ENCODE assay signal across 15 cellular contexts in the genomic region with DNA sequence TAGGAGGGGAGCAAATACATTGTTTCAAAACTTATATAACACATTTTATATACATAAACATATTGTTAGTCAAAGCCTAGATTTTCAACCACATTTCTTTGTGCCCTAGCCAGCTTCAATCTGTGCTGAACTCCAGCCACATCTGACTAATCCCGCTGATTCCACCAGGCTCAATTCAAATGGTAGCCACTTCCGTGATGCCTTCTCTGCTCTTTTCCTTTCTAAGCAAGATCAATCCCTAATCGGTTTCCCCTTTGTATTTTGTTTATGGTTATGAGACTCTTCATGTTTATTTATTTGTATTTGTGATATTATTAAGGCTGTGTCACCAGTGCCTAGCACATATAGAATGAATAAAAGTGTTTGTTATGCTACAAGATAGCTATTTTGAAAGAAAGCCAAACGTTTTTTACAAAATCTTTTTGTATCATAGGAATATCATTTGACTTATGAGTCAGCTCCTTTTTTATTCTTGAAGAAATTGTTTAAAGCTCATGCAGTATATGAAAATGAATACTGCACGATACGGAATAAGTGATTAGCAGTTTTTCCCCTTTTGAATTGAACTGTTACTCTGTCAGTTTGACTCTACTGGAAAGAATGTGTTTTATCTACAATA.
A peak's percentile ranks its signal among the peaks of the same experiment; 100 is the strongest.
DNase-seq lines count a peak whose midpoint lies in the region; ATAC-seq, FAIRE-seq and TF ChIP-seq lines count a peak whose summit lies in the region.
"Had no signal": no experiment of that assay in that cellular context is flagged by ENCODE, and none has a peak within 500 bp of the region (broad histone marks: within the 10 kb centered on the region; RNA-seq: fewer than 3 reads in every experiment).

No MANE protein-coding gene starts in this region.

- no peak for ATAC-seq in A549
- no peak for ATAC-seq in stimulated activated naive CD8-positive, alpha-beta T cell treated with anti-CD3 and anti-CD28 coated beads, Interleukin-15, Interleukin-2, amounts not matched to agents 100 U/mL and 50 U/mL, for 24 hours
- no peak for ATAC-seq in HG02763 (IDR thresholded peaks at IDR 0.05; ENCODE audit: unreplicated experiment)
- ATAC-seq: activated CD4-positive, CD25-positive, alpha-beta regulatory T cell treated with anti-CD3 and anti-CD28 coated beads, Interleukin-2, amount 50 U/mL, for 24 hours; lower lobe of right lung had no signal

- no peak overlapping the region for H3K23ac ChIP-seq in neuronal stem cell (ENCODE audit: low read depth, low read length, poor library complexity)

- TF ChIP-seq CTCF in A549 (IDR thresholded peaks at IDR 0.05) (no peak), astrocyte of the spinal cord (IDR thresholded peaks at IDR 0.05; ENCODE audit: low read depth, low read length) (no peak)

- FAIRE-seq in A549 (lab: Jason Lieb, UNC), result peak; percentile 73
- FAIRE-seq: GM12892, H1 had no signal

- CTCF ChIA-PET in A549 (lab: Yijun Ruan, JAX), result no interaction called here

- H3K4me2 ChIP-seq in A549 (no peak overlapping the region), neuronal stem cell (ENCODE audit: insufficient read depth, low read length, poor library complexity, severe bottlenecking) (no peak overlapping the region)

- in situ Hi-C loops in astrocyte of the spinal cord (cut with HindIII; ENCODE audit: low sequenced_read_pairs), result no loop called here

- H3K4me3 ChIP-seq in A549 (no peak overlapping the region), astrocyte of the spinal cord (ENCODE audit: low read depth, low read length) (no peak overlapping the region), neuronal stem cell (ENCODE audit: low read length in 2 of 2) (no peak overlapping the region)
- H3K4me3 ChIP-seq: lower lobe of right lung had no signal

- no peak overlapping the region for H2AFZ ChIP-seq in neuronal stem cell (ENCODE audit: low read length)

- H3K14ac ChIP-seq in neuronal stem cell (ENCODE audit: low read length), result no peak overlapping the region

- H3K36me3 ChIP-seq in neuronal stem cell (replicated peaks in 1 of 2; ENCODE audit: control insufficient read depth in 2 of 2, insufficient read depth in 2 of 2, low read length in 2 of 2), result no peaks in the 10 kb centered on the region
- H3K36me3 ChIP-seq: lower lobe of right lung had no signal

- H3K27ac ChIP-seq in A549 (no peak overlapping the region), neuronal stem cell (replicated peaks; ENCODE audit: low read length) (no peak overlapping the region)
- H3K27ac ChIP-seq: HL-60, lower lobe of right lung had no signal

- H3K27me3 ChIP-seq in neuronal stem cell (ENCODE audit: control insufficient read depth in 3 of 3, insufficient read depth in 3 of 3, low read depth in 1 of 3, low read length in 3 of 3), result no peaks in the 10 kb centered on the region

- no peak for DNase-seq in A549 (ENCODE audit: low read depth in 1 of 2, low spot score in 1 of 2)
- DNase-seq in HS-5 (ENCODE audit: low read depth), result peak; percentile 41
- DNase-seq in astrocyte of the spinal cord (ENCODE audit: low read depth, low spot score), result peak; percentile 54
- DNase-seq in iris pigment epithelial cell (ENCODE audit: low read depth), result peak; percentile 84
- no peak for DNase-seq in stimulated activated naive CD8-positive, alpha-beta T cell treated with anti-CD3 and anti-CD28 coated beads, Interleukin-15, Interleukin-2, amounts not matched to agents 100 U/mL and 50 U/mL, for 24 hours
- no peak for DNase-seq in GM19240 (ENCODE audit: insufficient read length, low spot score)
- no peak for DNase-seq in neuronal stem cell (ENCODE audit: low spot score)
- DNase-seq: DMS79, lower lobe of right lung, NCI-H2171 treated with DMSO at 0.1 percent for 48 hours had no signal

- H3K79me1 ChIP-seq in neuronal stem cell (ENCODE audit: low read depth, low read length), result no peaks in the 10 kb centered on the region

- 46% methylated on average over 6 of the region's 6 CpGs for WGBS in A549 (ENCODE audit: missing lambda C conversion rate)
- WGBS in neuronal stem cell (ENCODE audit: extremely low coverage in 2 of 2, insufficient read length in 2 of 2, insufficient replicate concordance in 1 of 2), 2 donors, result no CpG with 5 or more reads among the region's 6 CpGs

- H3K4me1 ChIP-seq in A549, result peaks cover 8% of the 10 kb centered on the region
- H3K4me1 ChIP-seq in neuronal stem cell (ENCODE audit: control insufficient read depth in 2 of 2, insufficient read depth in 1 of 2, low read depth in 1 of 2, low read length in 2 of 2), result peaks cover 7 to 29% of the 10 kb centered on the region in 2 donors

- H2BK15ac ChIP-seq in neuronal stem cell (ENCODE audit: low read length), result no peak overlapping the region

- no peak for TF ChIP-seq RAD21 in A549 (conservative IDR thresholded peaks at IDR 0.05 in 1 of 2, IDR thresholded peaks at IDR 0.05 in 1 of 2)

- no peak for TF ChIP-seq EP300 in A549 (IDR thresholded peaks at IDR 0.05)

- H2AK5ac ChIP-seq in neuronal stem cell (ENCODE audit: low read depth, low read length), result no peak overlapping the region

- no peak overlapping the region for H3K18ac ChIP-seq in neuronal stem cell (ENCODE audit: low read length)

- H3K9ac ChIP-seq in neuronal stem cell (ENCODE audit: low read depth, low read length, poor library complexity), result no peak overlapping the region

- H2BK12ac ChIP-seq in neuronal stem cell (ENCODE audit: low read length), result no peak overlapping the region

- H3K4ac ChIP-seq in neuronal stem cell (ENCODE audit: low read length), result no peak overlapping the region

- POLR2A ChIA-PET in A549 (lab: Yijun Ruan, JAX), result no interaction called here

- no peak for TF ChIP-seq POLR2A in A549 (IDR thresholded peaks at IDR 0.05; ENCODE audit: low read length)

- no peak overlapping the region for H4K91ac ChIP-seq in neuronal stem cell (ENCODE audit: low read depth, low read length, poor library complexity)

- H4K8ac ChIP-seq in neuronal stem cell (ENCODE audit: low read depth, low read length), result no peak overlapping the region

- H2BK5ac ChIP-seq in neuronal stem cell (ENCODE audit: low read length), result no peak overlapping the region

- H3K9me3 ChIP-seq in A549 (no peaks in the 10 kb centered on the region), neuronal stem cell (replicated peaks in 1 of 2; ENCODE audit: control insufficient read depth in 2 of 2, insufficient read depth in 1 of 2, low read depth in 1 of 2, low read length in 2 of 2) (no peaks in the 10 kb centered on the region)
- H3K9me3 ChIP-seq: lower lobe of right lung had no signal

- H2BK120ac ChIP-seq in neuronal stem cell (ENCODE audit: low read depth, low read length), result no peak overlapping the region

TF ChIP-seq in A549, 52 proteins besides CTCF, POLR2A, EP300 and RAD21:
- TF ChIP-seq, protein P1, sequence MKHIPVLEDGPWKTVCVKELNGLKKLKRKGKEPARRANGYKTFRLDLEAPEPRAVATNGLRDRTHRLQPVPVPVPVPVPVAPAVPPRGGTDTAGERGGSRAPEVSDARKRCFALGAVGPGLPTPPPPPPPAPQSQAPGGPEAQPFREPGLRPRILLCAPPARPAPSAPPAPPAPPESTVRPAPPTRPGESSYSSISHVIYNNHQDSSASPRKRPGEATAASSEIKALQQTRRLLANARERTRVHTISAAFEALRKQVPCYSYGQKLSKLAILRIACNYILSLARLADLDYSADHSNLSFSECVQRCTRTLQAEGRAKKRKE (CRISPR knock-in tag; IDR thresholded peaks at IDR 0.05; ENCODE audit: low read depth), result no peak
- TF ChIP-seq HOXB13 (CRISPR knock-in tag; IDR thresholded peaks at IDR 0.05; ENCODE audit: low read depth), result no peak
- no peak for TF ChIP-seq KDM1A (IDR thresholded peaks at IDR 0.05; ENCODE audit: low read depth)
- TF ChIP-seq, protein P2, sequence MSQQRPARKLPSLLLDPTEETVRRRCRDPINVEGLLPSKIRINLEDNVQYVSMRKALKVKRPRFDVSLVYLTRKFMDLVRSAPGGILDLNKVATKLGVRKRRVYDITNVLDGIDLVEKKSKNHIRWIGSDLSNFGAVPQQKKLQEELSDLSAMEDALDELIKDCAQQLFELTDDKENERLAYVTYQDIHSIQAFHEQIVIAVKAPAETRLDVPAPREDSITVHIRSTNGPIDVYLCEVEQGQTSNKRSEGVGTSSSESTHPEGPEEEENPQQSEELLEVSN (IDR thresholded peaks at IDR 0.05; ENCODE audit: borderline replicate concordance, low read depth), result no peak
- no peak for TF ChIP-seq CHD2 (IDR thresholded peaks at IDR 0.05; ENCODE audit: low read length, partially characterized antibody)
- TF ChIP-seq ZSCAN20 (CRISPR knock-in tag; IDR thresholded peaks at IDR 0.05), result no peak
- no peak for TF ChIP-seq MYC (IDR thresholded peaks at IDR 0.05; ENCODE audit: borderline replicate concordance, low read length)
- TF ChIP-seq PHF8 (IDR thresholded peaks at IDR 0.05; ENCODE audit: borderline replicate concordance, low read depth), result no peak
- TF ChIP-seq NPAS2 (CRISPR knock-in tag; IDR thresholded peaks at IDR 0.05; ENCODE audit: borderline replicate concordance), result no peak
- no peak for TF ChIP-seq CEBPB (IDR thresholded peaks at IDR 0.05)
- no peak for TF ChIP-seq HOXB5 (CRISPR knock-in tag; IDR thresholded peaks at IDR 0.05)
- no peak for TF ChIP-seq HDAC2 (IDR thresholded peaks at IDR 0.05)
- TF ChIP-seq RFX5 (IDR thresholded peaks at IDR 0.05), result no peak
- TF ChIP-seq SMC3 (IDR thresholded peaks at IDR 0.05), result no peak
- TF ChIP-seq FOSL2 (IDR thresholded peaks at IDR 0.05), result no peak
- no peak for TF ChIP-seq FOSL2 (CRISPR knock-in tag; IDR thresholded peaks at IDR 0.05)
- no peak for TF ChIP-seq HOXA7 (CRISPR knock-in tag; IDR thresholded peaks at IDR 0.05)
- no peak for TF ChIP-seq RNF2 (IDR thresholded peaks at IDR 0.05; ENCODE audit: borderline replicate concordance, low read depth)
- TF ChIP-seq, protein P3, sequence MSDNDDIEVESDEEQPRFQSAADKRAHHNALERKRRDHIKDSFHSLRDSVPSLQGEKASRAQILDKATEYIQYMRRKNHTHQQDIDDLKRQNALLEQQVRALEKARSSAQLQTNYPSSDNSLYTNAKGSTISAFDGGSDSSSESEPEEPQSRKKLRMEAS (IDR thresholded peaks at IDR 0.05), result no peak
- TF ChIP-seq FOSB (CRISPR knock-in tag; IDR thresholded peaks at IDR 0.05), result no peak
- TF ChIP-seq CBX2 (IDR thresholded peaks at IDR 0.05; ENCODE audit: borderline replicate concordance, low read depth), result no peak

Comparison
In these comparisons a context has a peak if more than half of its experiments do, and no peak if none do; other contexts are left out.
1. DNase-seq: peak in HS-5 (single experiment), astrocyte of the spinal cord (single experiment) and iris pigment epithelial cell (single experiment); none in A549 (0 of 2), stimulated activated naive CD8-positive, alpha-beta T cell treated with anti-CD3 and anti-CD28 coated beads, Interleukin-15, Interleukin-2, amounts not matched to agents 100 U/mL and 50 U/mL, for 24 hours (single experiment), GM19240 (single experiment) and neuronal stem cell (single experiment).